Comparison of ENCODE assay signal across 14 cellular contexts in genomic region chr2:176473851-176474250, GRCh38.
DNase-seq lines count a peak whose midpoint lies in the region; ATAC-seq, FAIRE-seq and TF ChIP-seq lines count a peak whose summit lies in the region.
"Had no signal": no experiment of that assay in that cellular context is flagged by ENCODE, and none has a peak within 500 bp of the region (broad histone marks: within the 10 kb centered on the region; RNA-seq: fewer than 3 reads in every experiment).

No MANE protein-coding gene starts in this region.

- TF ChIP-seq EP300 in HepG2 (IDR thresholded peaks at IDR 0.05; ENCODE audit: low read depth in 2 of 2, low read length in 2 of 2): no peak
- no peak for TF ChIP-seq EP300 in HepG2 (CRISPR knock-in tag; IDR thresholded peaks at IDR 0.05; ENCODE audit: borderline replicate concordance)

- no peak for DNase-seq in HepG2 (ENCODE audit: low spot score)
- DNase-seq in right lobe of liver: no peak
- no peak for DNase-seq in GM23248
- DNase-seq in central memory CD8-positive, alpha-beta T cell (ENCODE audit: low spot score in 2 of 2): no peak
- no peak for DNase-seq in left ventricle myocardium superior
- no peak for DNase-seq in HUDEP-2 (lab: John Stamatoyannopoulos, UW; ENCODE audit: unreplicated experiment in 76 of 76)
- no peak for DNase-seq in A673 (ENCODE audit: low spot score)
- DNase-seq: H7, Kasumi-1, SJCRH30 had no signal

- H3K4me2 ChIP-seq in HepG2 (ENCODE audit: low read depth, low read length): no peak overlapping the region
- H3K4me2 ChIP-seq in GM23248 (ENCODE audit: unreplicated experiment): no peak overlapping the region

- no peaks in the 10 kb centered on the region for H3K9me2 ChIP-seq in GM23248 (ENCODE audit: insufficient read depth)

- H3K27ac Mint-ChIP-seq in central memory CD8-positive, alpha-beta T cell (ENCODE audit: low read depth): no peak overlapping the region

- H2AFZ ChIP-seq in HepG2 (ENCODE audit: low read length): no peak overlapping the region
- peak overlapping the region; percentile 82 for H2AFZ ChIP-seq in GM23248

- no peaks in the 10 kb centered on the region for H3K36me3 Mint-ChIP-seq in central memory CD8-positive, alpha-beta T cell (ENCODE audit: insufficient read depth)

- H3K4me1 ChIP-seq in HepG2 (ENCODE audit: insufficient read depth, low read length) (0 out of 2 replicates have a peak, but pooled peaks cover 10% of the 10 kb centered on the region), right lobe of liver (peaks cover 0 to 4% (median 0%) of the 10 kb centered on the region in 4 donors), GM23248 (ENCODE audit: insufficient read depth) (peaks cover 13% of the 10 kb centered on the region), A673 (ENCODE audit: insufficient read depth, low read length, poor library complexity, severe bottlenecking) (no peaks in the 10 kb centered on the region)
- H3K4me1 ChIP-seq: SJCRH30 had no signal

- peaks cover 0 to 30% of the 10 kb centered on the region in 2 experiments; a peak in 2 of 5 replicates for H3K27me3 ChIP-seq in HepG2 (ENCODE audit: control insufficient read depth in 1 of 2, insufficient read depth in 2 of 2, low read length in 2 of 2)
- H3K27me3 ChIP-seq in right lobe of liver: no peaks in the 10 kb centered on the region
- H3K27me3 ChIP-seq in GM23248 (replicated peaks; ENCODE audit: insufficient read depth): no peaks in the 10 kb centered on the region
- no peaks in the 10 kb centered on the region for H3K27me3 ChIP-seq in A673 (replicated peaks; ENCODE audit: insufficient read depth, low read depth, low read length, poor library complexity)
- H3K27me3 ChIP-seq: BLaER1 treated with 17β-estradiol and CSF1 and Interleukin-3, amounts not matched to agents 10 nM and 100 nM; SJCRH30 had no signal

- WGBS in HepG2 (ENCODE audit: low lambda C conversion rate): 41% methylated on average over 6 of the region's 6 CpGs
- 95% methylated on average over 6 of the region's 6 CpGs for WGBS in right lobe of liver (ENCODE audit: insufficient coverage, low coverage, low lambda C conversion rate, missing lambda C conversion rate)
- WGBS in GM23248 (ENCODE audit: low coverage in 1 of 2, low lambda C conversion rate in 2 of 2, missing lambda C conversion rate in 2 of 2), 2 experiments: 85 to 88% methylated on average over 6 of the region's 6 CpGs

- no peak overlapping the region for H3K27ac ChIP-seq in HepG2 (ENCODE audit: extremely low read length, insufficient read depth, low read length)
- no peak overlapping the region for H3K27ac ChIP-seq in right lobe of liver
- no peak overlapping the region for H3K27ac ChIP-seq in GM23248
- H3K27ac ChIP-seq in A673 (ENCODE audit: low read depth, low read length, poor library complexity, severe bottlenecking): no peak overlapping the region
- H3K27ac ChIP-seq: BLaER1 treated with 17β-estradiol and CSF1 and Interleukin-3, amounts not matched to agents 10 nM and 100 nM; SJCRH30 had no signal

- no peak for TF ChIP-seq POLR2A in HepG2 (IDR thresholded peaks at IDR 0.05; ENCODE audit: insufficient read depth in 1 of 2, low read depth in 2 of 2, low read length in 2 of 2)
- no peak for TF ChIP-seq POLR2A in right lobe of liver (IDR thresholded peaks at IDR 0.05)

- BruUV-seq in HepG2 (replicated peaks; lab: Mats Ljungman, UMichigan): no TSS peak
- BruUV-seq in A673 (replicated peaks; lab: Mats Ljungman, UMichigan): no TSS peak

- H3K27me3 Mint-ChIP-seq in central memory CD8-positive, alpha-beta T cell: peaks cover 13% of the 10 kb centered on the region

- TF ChIP-seq RAD21 in HepG2 (CRISPR knock-in tag; IDR thresholded peaks at IDR 0.05): no peak

- H3K36me3 ChIP-seq in HepG2 (replicated peaks in 1 of 2; ENCODE audit: control insufficient read depth in 1 of 2, insufficient read depth in 2 of 2, low read length in 2 of 2) (no peaks in the 10 kb centered on the region), right lobe of liver (no peaks in the 10 kb centered on the region), GM23248 (ENCODE audit: low read depth) (no peaks in the 10 kb centered on the region), A673 (ENCODE audit: insufficient read depth, low read length, poor library complexity, severe bottlenecking) (no peaks in the 10 kb centered on the region)
- H3K36me3 ChIP-seq: BLaER1 treated with 17β-estradiol and CSF1 and Interleukin-3, amounts not matched to agents 10 nM and 100 nM; SJCRH30 had no signal

- H4K20me1 ChIP-seq in HepG2 (ENCODE audit: insufficient read depth, low read length) (no peaks in the 10 kb centered on the region), GM23248 (ENCODE audit: insufficient read depth) (no peaks in the 10 kb centered on the region)
- H4K20me1 ChIP-seq: BLaER1 treated with 17β-estradiol and CSF1 and Interleukin-3, amounts not matched to agents 10 nM and 100 nM had no signal

- CTCF ChIA-PET in HepG2 (lab: Yijun Ruan, JAX; ENCODE audit: low intra/inter-chr PET ratio, low total read pairs): no interaction called here
- CTCF ChIA-PET in A673 (lab: Charles Lee): no interaction called here

- POLR2A ChIA-PET in HepG2 (lab: Yijun Ruan, JAX) (no interaction called here), A673 (lab: Charles Lee; ENCODE audit: low non-redundant PET) (no interaction called here)

- 0 out of 2 replicates have a peak, but pooled peaks cover 2% of the 10 kb centered on the region for H3F3A ChIP-seq in GM23248 (ENCODE audit: insufficient read depth)

- H3K79me2 ChIP-seq in HepG2 (ENCODE audit: insufficient read depth, low read length): no peaks in the 10 kb centered on the region
- no peaks in the 10 kb centered on the region for H3K79me2 ChIP-seq in GM23248 (ENCODE audit: insufficient read depth)

- H3K4me3 ChIP-seq in HepG2 (replicated peaks in 1 of 3; ENCODE audit: insufficient read depth in 1 of 3, low read depth in 2 of 3, low read length in 3 of 3) (no peak overlapping the region), right lobe of liver (no peak overlapping the region), GM23248 (no peak overlapping the region), A673 (ENCODE audit: low read depth, low read length, poor library complexity, severe bottlenecking) (no peak overlapping the region)
- H3K4me3 ChIP-seq: GM12878, SJCRH30 had no signal

- in situ Hi-C loops in HepG2 (cut with HindIII; ENCODE audit: extremely low pct_ligation_motif_present, low pct_unique_long_range_greater_than_20kb): no loop called here
- in situ Hi-C loops in GM23248 (cut with MboI): no loop called here

- TF ChIP-seq CTCF in HepG2 (CRISPR knock-in tag; IDR thresholded peaks at IDR 0.05): no peak
- no peak for TF ChIP-seq CTCF in right lobe of liver (IDR thresholded peaks at IDR 0.05)
- TF ChIP-seq CTCF in A673 (conservative IDR thresholded peaks at IDR 0.05; ENCODE audit: low read depth, low read length): no peak

- no peaks in the 10 kb centered on the region for H3K9me3 Mint-ChIP-seq in central memory CD8-positive, alpha-beta T cell

- H3K4me1 Mint-ChIP-seq in central memory CD8-positive, alpha-beta T cell: peaks cover 5% of the 10 kb centered on the region

- peak overlapping the region; percentile 52 for H3K4me3 Mint-ChIP-seq in central memory CD8-positive, alpha-beta T cell

- H3K9me3 ChIP-seq in HepG2 (ENCODE audit: low read length): no peaks in the 10 kb centered on the region
- H3K9me3 ChIP-seq in right lobe of liver: peaks cover 0 to 4% (median 0%) of the 10 kb centered on the region in 4 donors
- H3K9me3 ChIP-seq in GM23248 (ENCODE audit: low read depth): no peaks in the 10 kb centered on the region
- H3K9me3 ChIP-seq in A673 (ENCODE audit: low read depth, low read length, poor library complexity, severe bottlenecking): no peaks in the 10 kb centered on the region
- H3K9me3 ChIP-seq: SJCRH30 had no signal

- H3K9ac ChIP-seq in HepG2 (ENCODE audit: insufficient read depth, low read depth, low read length) (no peak overlapping the region), GM23248 (no peak overlapping the region)
- H3K9ac ChIP-seq: BLaER1 treated with 17β-estradiol and CSF1 and Interleukin-3, amounts not matched to agents 10 nM and 100 nM had no signal

- ATAC-seq in HepG2: no peak
- no peak for ATAC-seq in right lobe of liver
- no peak for ATAC-seq in central memory CD8-positive, alpha-beta T cell (replicated peaks; ENCODE audit: extremely low read depth, poor library complexity, severe bottlenecking)
- ATAC-seq in left ventricle myocardium superior: no peak

- FAIRE-seq in HepG2 (lab: Jason Lieb, UNC): no peak
- FAIRE-seq: GM12878, GM18507, RCC 7860 had no signal

- intact Hi-C loops in HepG2 (cut with micrococcal nuclease; ENCODE audit: unreplicated experiment): no loop called here
- intact Hi-C loops in right lobe of liver (cut with DNase I): no loop called here
- intact Hi-C loops in left ventricle myocardium superior (cut with micrococcal nuclease): loop anchor here (10.0 kb wide), 1 partner anchor 171 kb away; no protein-coding TSS in a partner anchor
- intact Hi-C loops in A673 (cut with micrococcal nuclease; ENCODE audit: unreplicated experiment): no loop called here

TF ChIP-seq in HepG2, 621 proteins besides CTCF, POLR2A, EP300 and RAD21:
- TF ChIP-seq SMARCC2 (IDR thresholded peaks at IDR 0.05) (no peak), ZNF550 (CRISPR knock-in tag; IDR thresholded peaks at IDR 0.05; ENCODE audit: borderline replicate concordance) (no peak), ZNF263 (CRISPR knock-in tag; IDR thresholded peaks at IDR 0.05) (0 out of 2 replicates have a peak, but pooled peaks have one; percentile 34)
